In genomic region chr5:180820788-180821321, GRCh38 we compare ENCODE assay signal across 8 cellular contexts. TPM values are rescaled to one million over a fixed set of nuclear protein-coding genes. Genes with fewer than 3 reads are reported as not detected.
DNase-seq lines count a peak whose midpoint lies in the region; ATAC-seq and TF ChIP-seq lines count a peak whose summit lies in the region.

No MANE protein-coding gene starts in this region.

- no peak overlapping the region for H3K4me2 ChIP-seq in GM23248 (ENCODE audit: unreplicated experiment)

- no peak overlapping the region for H3K4me3 ChIP-seq in GM23248

- no peak overlapping the region for H3K9ac ChIP-seq in GM23248

- no peaks in the 10 kb centered on the region for H3K27me3 ChIP-seq in GM23248 (replicated peaks; ENCODE audit: insufficient read depth)

- peak; percentile 57 for ATAC-seq in GM18505 (IDR thresholded peaks at IDR 0.05; ENCODE audit: unreplicated experiment)
- peak; percentile 63 for ATAC-seq in GM21825 (IDR thresholded peaks at IDR 0.05; ENCODE audit: unreplicated experiment)
- peak; percentile 84 for ATAC-seq in memory B cell (ENCODE audit: low read depth)
- ATAC-seq in activated T-helper 17 cell treated with anti-CD3 and anti-CD28 coated beads, Interleukin-2, amount 50 U/mL, for 72 hours (replicated peaks), result no peak

- peak overlapping the region; percentile 83 for H3K27ac Mint-ChIP-seq in memory B cell
- no peak overlapping the region for H3K27ac Mint-ChIP-seq in activated T-helper 17 cell treated with anti-CD3 and anti-CD28 coated beads, Interleukin-2, amount 50 U/mL, for 72 hours

- in situ Hi-C loops in GM23248 (cut with MboI), result no loop called here

- 82 to 94% methylated on average over 3 of the region's 3 CpGs for WGBS in GM23248 (ENCODE audit: low coverage in 1 of 2, low lambda C conversion rate in 2 of 2, missing lambda C conversion rate in 2 of 2), 2 experiments

- H3K9me2 ChIP-seq in GM23248 (ENCODE audit: insufficient read depth), result no peaks in the 10 kb centered on the region

- H3K36me3 Mint-ChIP-seq in memory B cell, result no peaks in the 10 kb centered on the region
- H3K36me3 Mint-ChIP-seq in activated T-helper 17 cell treated with anti-CD3 and anti-CD28 coated beads, Interleukin-2, amount 50 U/mL, for 72 hours (ENCODE audit: low read depth), result no peaks in the 10 kb centered on the region

- no peak overlapping the region for H3K4me3 Mint-ChIP-seq in memory B cell
- H3K4me3 Mint-ChIP-seq in activated T-helper 17 cell treated with anti-CD3 and anti-CD28 coated beads, Interleukin-2, amount 50 U/mL, for 72 hours, result no peak overlapping the region

- no peaks in the 10 kb centered on the region for H3K36me3 ChIP-seq in GM23248 (ENCODE audit: low read depth)

- peaks cover 3% of the 10 kb centered on the region; the same call in 1 of the 2 replicates for H3K4me1 ChIP-seq in GM23248 (ENCODE audit: insufficient read depth)

- H3K9me3 ChIP-seq in GM23248 (ENCODE audit: low read depth), result no peaks in the 10 kb centered on the region

- peaks cover 1% of the 10 kb centered on the region for H3K27me3 Mint-ChIP-seq in memory B cell
- H3K27me3 Mint-ChIP-seq in activated T-helper 17 cell treated with anti-CD3 and anti-CD28 coated beads, Interleukin-2, amount 50 U/mL, for 72 hours, result no peaks in the 10 kb centered on the region

- DNase-seq in NOMO-1 (lab: John Stamatoyannopoulos, UW; ENCODE audit: unreplicated experiment in 2 of 2) (peak; percentile 59 to 82), memory B cell (ENCODE audit: low spot score in 2 of 2) (no peak), GM23248 (no peak), HPDE6-E6E7 (ENCODE audit: extremely low spot score) (no peak)
- DNase-seq in activated naive CD4-positive, alpha-beta T cell treated with Interleukin-2 at 50 U/mL for 16 hours, result no peak

- H3K4me1 Mint-ChIP-seq in memory B cell, result peaks cover 22% of the 10 kb centered on the region
- H3K4me1 Mint-ChIP-seq in activated T-helper 17 cell treated with anti-CD3 and anti-CD28 coated beads, Interleukin-2, amount 50 U/mL, for 72 hours, result peaks cover 17% of the 10 kb centered on the region

- no peak overlapping the region for H3K27ac ChIP-seq in GM23248

- TF ChIP-seq POLR2A in GM18505 (IDR thresholded peaks at IDR 0.05; ENCODE audit: borderline replicate concordance, extremely low read depth, insufficient read depth, insufficient read length), result no peak

- H3F3A ChIP-seq in GM23248 (ENCODE audit: insufficient read depth), result peaks cover 8% of the 10 kb centered on the region

- H3K9me3 Mint-ChIP-seq in memory B cell, result no peaks in the 10 kb centered on the region
- no peaks in the 10 kb centered on the region for H3K9me3 Mint-ChIP-seq in activated T-helper 17 cell treated with anti-CD3 and anti-CD28 coated beads, Interleukin-2, amount 50 U/mL, for 72 hours

- H3K79me2 ChIP-seq in GM23248 (ENCODE audit: insufficient read depth), result no peaks in the 10 kb centered on the region

- no peaks in the 10 kb centered on the region for H4K20me1 ChIP-seq in GM23248 (ENCODE audit: insufficient read depth)

- no peak overlapping the region for H2AFZ ChIP-seq in GM23248

RNA-seq across cellular contexts. Expression of gene MGAT1, which starts 18.2 kb away (rescaled TPM):
- 200 and 209 TPM in 2 replicates for total RNA-seq in GM23248 (2014; rRNA removed; shearing (Covaris generic))
- polyA plus RNA-seq in GM23248 (2016; fragmentation: Nextera tagmentation; extraction: Ambion mirVana), result 180 and 192 TPM in 2 replicates
- 100 to 1,000 TPM; 170 to 308 TPM for total RNA-seq in activated T-helper 17 cell treated with anti-CD3 and anti-CD28 coated beads, Interleukin-2, amount 50 U/mL, for 72 hours

RNA-seq across cellular contexts. Expression of gene ZFP62, which starts 40.2 kb away (rescaled TPM):
- 6.1 and 13.6 TPM in 2 replicates for total RNA-seq in GM23248 (2014; rRNA removed; shearing (Covaris generic))
- polyA plus RNA-seq in GM23248 (2016; fragmentation: Nextera tagmentation; extraction: Ambion mirVana), result 9.4 and 13.0 TPM in 2 replicates
- total RNA-seq in activated T-helper 17 cell treated with anti-CD3 and anti-CD28 coated beads, Interleukin-2, amount 50 U/mL, for 72 hours, result 10 to 100 TPM; 16.6 to 20.8 TPM

Comparison
In these comparisons a context has a peak if more than half of its experiments do, and no peak if none do; other contexts are left out.
1. DNase-seq: peak in NOMO-1 (2 of 2); none in memory B cell (0 of 2), activated naive CD4-positive, alpha-beta T cell treated with Interleukin-2 at 50 U/mL for 16 hours (single experiment), GM23248 (single experiment) and HPDE6-E6E7 (single experiment).